In genomic region chr13:36131931-36132297, GRCh38 we compare ENCODE assay signal across 12 cellular contexts. TPM values are rescaled to one million over a fixed set of nuclear protein-coding genes. Genes with fewer than 3 reads are reported as not detected.
DNase-seq lines count a peak whose midpoint lies in the region; ATAC-seq and TF ChIP-seq lines count a peak whose summit lies in the region.
"Had no signal": no experiment of that assay in that cellular context is flagged by ENCODE, and none has a peak within 500 bp of the region (broad histone marks: within the 10 kb centered on the region; RNA-seq: fewer than 3 reads in every experiment).

No MANE protein-coding gene starts in this region.

- intact Hi-C loops in A673 (cut with micrococcal nuclease; ENCODE audit: unreplicated experiment), result no loop called here

- no peak overlapping the region for H3K4me3 Mint-ChIP-seq in endothelial cell (ENCODE audit: unreplicated experiment)
- H3K4me3 Mint-ChIP-seq: memory B cell; T-helper 1 cell treated with Interleukin-12 subunit alpha and Interleukin-12 subunit beta and Interleukin-4 antibody, amounts not matched to agents 30 μg/mL and 1 μg/mL, for 36 hours had no signal

- H3K27me3 ChIP-seq in H7 (ENCODE audit: control insufficient read depth, insufficient read depth, low read length) (peaks cover 25% of the 10 kb centered on the region), A673 (replicated peaks; ENCODE audit: insufficient read depth, low read depth, low read length, poor library complexity) (peaks cover 12% of the 10 kb centered on the region)

- peaks cover 4% of the 10 kb centered on the region for H3K4me1 Mint-ChIP-seq in endothelial cell (ENCODE audit: unreplicated experiment)
- H3K4me1 Mint-ChIP-seq: memory B cell had no signal

- no peak overlapping the region for H3K27ac ChIP-seq in A673 (ENCODE audit: low read depth, low read length, poor library complexity, severe bottlenecking)

- H3K4me1 ChIP-seq in A673 (ENCODE audit: insufficient read depth, low read length, poor library complexity, severe bottlenecking), result peaks cover 20% of the 10 kb centered on the region

- H3K9me3 ChIP-seq in A673 (ENCODE audit: low read depth, low read length, poor library complexity, severe bottlenecking), result no peaks in the 10 kb centered on the region

- H3K36me3 Mint-ChIP-seq in endothelial cell (ENCODE audit: low read depth, unreplicated experiment), result no peaks in the 10 kb centered on the region
- H3K36me3 Mint-ChIP-seq: memory B cell had no signal

- no TSS peak for BruUV-seq in A673 (replicated peaks; lab: Mats Ljungman, UMichigan)

- POLR2A ChIA-PET in A673 (lab: Charles Lee; ENCODE audit: low non-redundant PET), result no interaction called here

- H3K4me3 ChIP-seq in H7 (ENCODE audit: insufficient read depth, low read depth, low read length), result peak overlapping the region; percentile 51; the same call in 1 of the 2 replicates
- H3K4me3 ChIP-seq in choroid plexus epithelial cell (ENCODE audit: low read depth, low read length), result peak overlapping the region; percentile 57
- peak overlapping the region; percentile 56 for H3K4me3 ChIP-seq in skeletal muscle cell (ENCODE audit: low read depth, low read length)
- H3K4me3 ChIP-seq in A673 (ENCODE audit: low read depth, low read length, poor library complexity, severe bottlenecking), result no peak overlapping the region

- ATAC-seq in HG02759 (IDR thresholded peaks at IDR 0.05; ENCODE audit: unreplicated experiment), result no peak
- ATAC-seq: HCT116 had no signal

- peaks cover 5% of the 10 kb centered on the region for H3K27me3 Mint-ChIP-seq in endothelial cell (ENCODE audit: unreplicated experiment)

- H3K27ac Mint-ChIP-seq in endothelial cell (ENCODE audit: unreplicated experiment), result no peak overlapping the region
- H3K27ac Mint-ChIP-seq: memory B cell; T-helper 1 cell treated with Interleukin-12 subunit alpha and Interleukin-12 subunit beta and Interleukin-4 antibody, amounts not matched to agents 30 μg/mL and 1 μg/mL, for 36 hours had no signal

- no peaks in the 10 kb centered on the region for H3K36me3 ChIP-seq in H7 (replicated peaks; ENCODE audit: control insufficient read depth, insufficient read depth, low read length)
- no peaks in the 10 kb centered on the region for H3K36me3 ChIP-seq in A673 (ENCODE audit: insufficient read depth, low read length, poor library complexity, severe bottlenecking)

- CTCF ChIA-PET in A673 (lab: Charles Lee), result no interaction called here

- DNase-seq in H7 (no peak), choroid plexus epithelial cell (ENCODE audit: low read depth) (peak; percentile 69), kidney tubule cell (ENCODE audit: low spot score) (peak; percentile 53), skeletal muscle cell (ENCODE audit: low read depth) (peak; percentile 76), NCI-H774 (lab: John Stamatoyannopoulos, UW) (no peak), A673 (ENCODE audit: low spot score) (no peak), endothelial cell (ENCODE audit: low spot score) (no peak)
- DNase-seq: activated T-cell treated with anti-CD3 and anti-CD28 coated beads for 4 hours had no signal

- TF ChIP-seq CTCF in choroid plexus epithelial cell (conservative IDR thresholded peaks at IDR 0.05; ENCODE audit: low read depth, low read length) (no peak), A673 (conservative IDR thresholded peaks at IDR 0.05; ENCODE audit: low read depth, low read length) (no peak), endothelial cell (IDR thresholded peaks at IDR 0.05; ENCODE audit: unreplicated experiment) (no peak)

- no peaks in the 10 kb centered on the region for H3K9me3 Mint-ChIP-seq in endothelial cell (ENCODE audit: unreplicated experiment)
- H3K9me3 Mint-ChIP-seq: T-helper 1 cell treated with Interleukin-12 subunit alpha and Interleukin-12 subunit beta and Interleukin-4 antibody, amounts not matched to agents 30 μg/mL and 1 μg/mL, for 36 hours had no signal

RNA-seq across cellular contexts. Expression of gene DCLK1, which starts 0.7 kb away (rescaled TPM):
- total RNA-seq in H7 (2014; rRNA removed; shearing (Covaris generic)), result 10.4 and 12.8 TPM in 2 replicates
- total RNA-seq in A673 (2021) (11.2 and 15.7 TPM in 2 replicates), endothelial cell (ENCODE audit: unreplicated experiment) (1.6 TPM)

Comparison
In these comparisons a context has a peak if more than half of its experiments do, and no peak if none do; other contexts are left out.
1. DNase-seq: peak in choroid plexus epithelial cell (single experiment), kidney tubule cell (single experiment) and skeletal muscle cell (single experiment); none in H7 (single experiment), NCI-H774 (single experiment), A673 (single experiment) and endothelial cell (single experiment).